In genomic region chr15:99111641-99112040, GRCh38 we compare ENCODE assay signal across 7 cellular contexts. TPM values are rescaled to one million over a fixed set of nuclear protein-coding genes. Genes with fewer than 3 reads are reported as not detected.
DNase-seq lines count a peak whose midpoint lies in the region; ATAC-seq and TF ChIP-seq lines count a peak whose summit lies in the region.
"Not testable (repeated sequence)": the region's sequence is repeated elsewhere in the genome, so short reads cannot be mapped to it uniquely, and the experiment has no call there.

No MANE protein-coding gene starts in this region.

- not testable (repeated sequence) for H3K18ac ChIP-seq in mesenchymal stem cell (ENCODE audit: low read depth in 1 of 2, low read length in 2 of 2)

- H3K4me1 Mint-ChIP-seq in CD8-positive, alpha-beta T cell (ENCODE audit: low read depth), result peaks cover 21% of the 10 kb centered on the region

- intact Hi-C loops in CD8-positive, alpha-beta T cell (cut with DNase I, micrococcal nuclease); esophagus muscularis mucosa (cut with DNase I); left ventricle myocardium superior (cut with micrococcal nuclease); psoas muscle (cut with DNase I); transverse colon (cut with DNase I; ENCODE audit: low total_unique reads): not testable (repeated sequence)

- not testable (repeated sequence) for H2AK5ac ChIP-seq in mesenchymal stem cell (ENCODE audit: low read length, severe bottlenecking)

- H3K9me3 Mint-ChIP-seq in CD8-positive, alpha-beta T cell, result not testable (repeated sequence)

- 24% methylated on average over 8 of the region's 8 CpGs for WGBS in esophagus muscularis mucosa
- WGBS in mesenchymal stem cell, result 96% methylated on average over 8 of the region's 8 CpGs
- 56 to 76% (median 58%) methylated on average over 8 of the region's 8 CpGs for WGBS in psoas muscle, 3 donors
- 78 to 85% methylated on average over 3 to 8 of the region's 8 CpGs for WGBS in transverse colon (ENCODE audit: low coverage in 1 of 2), 2 donors

- not testable (repeated sequence) for ATAC-seq in CD8-positive, alpha-beta T cell; left ventricle myocardium superior; psoas muscle

- H2AFZ ChIP-seq in mesenchymal stem cell (ENCODE audit: low read depth, low read length), result not testable (repeated sequence)

- TF ChIP-seq EP300 in esophagus muscularis mucosa (IDR thresholded peaks at IDR 0.05); transverse colon (IDR thresholded peaks at IDR 0.05; ENCODE audit: low read depth): not testable (repeated sequence)

- not testable (repeated sequence) for H3K27ac ChIP-seq in CD8-positive, alpha-beta T cell (ENCODE audit: low read depth, low read length); mesenchymal stem cell (ENCODE audit: low read length, poor library complexity, severe bottlenecking)
- H3K27ac ChIP-seq in esophagus muscularis mucosa (replicated peaks in 1 of 4), result peak overlapping the region; percentile 97 to 98 (median 98)
- H3K27ac ChIP-seq in psoas muscle, result peak overlapping the region; percentile 96
- peak overlapping the region; percentile 5 for H3K27ac ChIP-seq in skeletal muscle tissue (ENCODE audit: low read depth, low read length)
- peak overlapping the region; percentile 27 to 92 (median 90) for H3K27ac ChIP-seq in transverse colon

- not testable (repeated sequence) for H3K36me3 ChIP-seq in CD8-positive, alpha-beta T cell (ENCODE audit: insufficient read depth, low read length); transverse colon
- H3K36me3 ChIP-seq in esophagus muscularis mucosa (peaks cover 3 to 63% (median 29%) of the 10 kb centered on the region in 4 donors), mesenchymal stem cell (ENCODE audit: control insufficient read depth in 1 of 2, insufficient read depth in 2 of 2, low read depth in 1 of 2, low read length in 2 of 2) (peaks cover 0 to 10% of the 10 kb centered on the region in 2 experiments), psoas muscle (ENCODE audit: insufficient read depth in 1 of 2, low read depth in 1 of 2) (peaks cover 0 to 12% of the 10 kb centered on the region in 2 donors), skeletal muscle tissue (ENCODE audit: control insufficient read depth in 3 of 3, insufficient read depth in 3 of 3, low read length in 3 of 3) (peaks cover 7 to 16% (median 15%) of the 10 kb centered on the region in 3 donors)

- not testable (repeated sequence) for H3K4me3 ChIP-seq in CD8-positive, alpha-beta T cell (ENCODE audit: low read depth, low read length); mesenchymal stem cell (ENCODE audit: insufficient read depth in 1 of 2, low read depth in 1 of 2, low read length in 2 of 2); psoas muscle; skeletal muscle tissue (ENCODE audit: low read length in 3 of 3); transverse colon
- peak overlapping the region; percentile 77 to 91 (median 88) for H3K4me3 ChIP-seq in esophagus muscularis mucosa

- H3K9me3 ChIP-seq in CD8-positive, alpha-beta T cell (ENCODE audit: low read length); esophagus muscularis mucosa; mesenchymal stem cell (ENCODE audit: control insufficient read depth, low read length); psoas muscle; skeletal muscle tissue (ENCODE audit: control insufficient read depth in 3 of 3, low read length in 3 of 3); transverse colon: not testable (repeated sequence)

- H3K27me3 Mint-ChIP-seq in CD8-positive, alpha-beta T cell (ENCODE audit: low read depth), result not testable (repeated sequence)

- H3K4me2 ChIP-seq in mesenchymal stem cell (ENCODE audit: low read length, poor library complexity, severe bottlenecking), result not testable (repeated sequence)

- DNase-seq in CD8-positive, alpha-beta T cell; esophagus muscularis mucosa (ENCODE audit: extremely low spot score); mesenchymal stem cell; psoas muscle; transverse colon: not testable (repeated sequence)
- DNase-seq in left ventricle myocardium superior, result peak; percentile 6

- not testable (repeated sequence) for H3K14ac ChIP-seq in mesenchymal stem cell (ENCODE audit: low read length in 2 of 2)

- POLR2A ChIA-PET in CD8-positive, alpha-beta T cell (lab: Charles Lee), result not testable (repeated sequence)

- H4K8ac ChIP-seq in mesenchymal stem cell (ENCODE audit: low read length), result not testable (repeated sequence)

- not testable (repeated sequence) for H2BK15ac ChIP-seq in mesenchymal stem cell (ENCODE audit: low read depth, poor library complexity, severe bottlenecking)

- not testable (repeated sequence) for H4K91ac ChIP-seq in mesenchymal stem cell (ENCODE audit: low read length)

- not testable (repeated sequence) for H3K23ac ChIP-seq in mesenchymal stem cell (ENCODE audit: low read length in 2 of 2)

- H2BK120ac ChIP-seq in mesenchymal stem cell (ENCODE audit: low read depth, low read length), result not testable (repeated sequence)

- TF ChIP-seq POLR2A in esophagus muscularis mucosa (IDR thresholded peaks at IDR 0.05; ENCODE audit: low read depth); transverse colon (IDR thresholded peaks at IDR 0.05): not testable (repeated sequence)

- not testable (repeated sequence) for H3K4me1 ChIP-seq in CD8-positive, alpha-beta T cell (ENCODE audit: insufficient read depth, low read length); mesenchymal stem cell (ENCODE audit: control insufficient read depth, insufficient read depth, low read depth, low read length)
- H3K4me1 ChIP-seq in esophagus muscularis mucosa (peaks cover 57 to 91% (median 77%) of the 10 kb centered on the region in 4 donors), psoas muscle (peaks cover 83% of the 10 kb centered on the region), skeletal muscle tissue (ENCODE audit: control insufficient read depth in 3 of 3, insufficient read depth in 3 of 3, low read length in 3 of 3) (peaks cover 77 to 92% (median 84%) of the 10 kb centered on the region in 3 donors), transverse colon (peaks cover 0 to 28% (median 3%) of the 10 kb centered on the region in 4 donors)

- in situ Hi-C loops in transverse colon (cut with MboI; ENCODE audit: low pct_ligation_motif_present in 1 of 4, low pct_unique_long_range_greater_than_20kb in 1 of 4, low sequenced_read_pairs in 3 of 4), result not testable (repeated sequence)

- H3K4me3 Mint-ChIP-seq in CD8-positive, alpha-beta T cell, result not testable (repeated sequence)

- not testable (repeated sequence) for H3K27me3 ChIP-seq in CD8-positive, alpha-beta T cell (ENCODE audit: insufficient read depth, low read length); esophagus muscularis mucosa; mesenchymal stem cell (ENCODE audit: control insufficient read depth in 1 of 2, insufficient read depth in 1 of 2, low read length in 2 of 2); psoas muscle (ENCODE audit: insufficient read depth in 3 of 3, low read length in 2 of 3); skeletal muscle tissue (ENCODE audit: control insufficient read depth in 3 of 3, insufficient read depth in 3 of 3, low read length in 3 of 3)
- H3K27me3 ChIP-seq in transverse colon, result peaks cover 10% of the 10 kb centered on the region

- not testable (repeated sequence) for H2BK5ac ChIP-seq in mesenchymal stem cell (ENCODE audit: low read depth, low read length, poor library complexity, severe bottlenecking)

- H3K4ac ChIP-seq in mesenchymal stem cell (ENCODE audit: low read depth in 1 of 2, low read length in 2 of 2), result not testable (repeated sequence)

- not testable (repeated sequence) for H3K79me1 ChIP-seq in mesenchymal stem cell (replicated peaks; ENCODE audit: low read length, poor library complexity, severe bottlenecking)

- CTCF ChIA-PET in CD8-positive, alpha-beta T cell (lab: Charles Lee), result not testable (repeated sequence)

- peak overlapping the region; percentile 27 for H3K27ac Mint-ChIP-seq in CD8-positive, alpha-beta T cell

- not testable (repeated sequence) for H3K36me3 Mint-ChIP-seq in CD8-positive, alpha-beta T cell

- TF ChIP-seq CTCF in CD8-positive, alpha-beta T cell (IDR thresholded peaks at IDR 0.05); esophagus muscularis mucosa (IDR thresholded peaks at IDR 0.05); psoas muscle (IDR thresholded peaks at IDR 0.05); transverse colon (IDR thresholded peaks at IDR 0.05): not testable (repeated sequence)

- not testable (repeated sequence) for H2BK12ac ChIP-seq in mesenchymal stem cell (ENCODE audit: low read length in 2 of 2)

- H3K9ac ChIP-seq in mesenchymal stem cell (ENCODE audit: low read length), result peak overlapping the region; percentile 34
- H3K9ac ChIP-seq in skeletal muscle tissue (ENCODE audit: low read depth in 1 of 3, low read length in 3 of 3), result peak overlapping the region in 2 of 3 donors; percentile 8 to 97

RNA-seq across cellular contexts. Expression of gene SYNM, which starts 6.8 kb away (rescaled TPM):
- 1 to 10 TPM; 3.3 to 3.9 TPM for total RNA-seq in CD8-positive, alpha-beta T cell
- 1,000 to 10,000 TPM; 1,866 to 2,563 (median 2,454) TPM for total RNA-seq in esophagus muscularis mucosa
- 329 TPM for total RNA-seq in left ventricle myocardium superior
- 6.0 TPM for polyA plus RNA-seq in mesenchymal stem cell (2013, experiment 1 of 2)
- 5.7 TPM for polyA plus RNA-seq in mesenchymal stem cell (2013, experiment 2 of 2)
- total RNA-seq in psoas muscle, result 100 to 1,000 TPM; 288 to 380 (median 349) TPM
- 100 to 1,000 TPM in 2 of 3 donors, 10 to 100 TPM in 1; 77.5 to 291 (median 121) TPM for polyA plus RNA-seq in psoas muscle
- 53.2 TPM for total RNA-seq in skeletal muscle tissue
- 100 to 1,000 TPM in 2 of 4 donors, 10 to 100 TPM in 2; 98.3 to 414 (median 158) TPM for total RNA-seq in transverse colon

Comparison
In these comparisons a context has a peak if more than half of its experiments do, and no peak if none do; other contexts are left out.
1. RNA of gene SYNM, which starts 6.8 kb away (total RNA-seq): 1,866 to 2,563 TPM in esophagus muscularis mucosa, 288 to 380 TPM in psoas muscle, 329 TPM in left ventricle myocardium superior (single experiment), 98.3 to 414 TPM in transverse colon and 53.2 TPM in skeletal muscle tissue (single experiment); 3.3 to 3.9 TPM in CD8-positive, alpha-beta T cell; every median in the first group is over 10 times any median in the second.